Comparison of ENCODE assay signal across 8 cellular contexts in genomic region chr2:218648473-218649100, GRCh38. TPM values are rescaled to one million over a fixed set of nuclear protein-coding genes. Genes with fewer than 3 reads are reported as not detected.
DNase-seq lines count a peak whose midpoint lies in the region; ATAC-seq and TF ChIP-seq lines count a peak whose summit lies in the region.

No MANE protein-coding gene starts in this region.

- DNase-seq in NCI-H524 (lab: John Stamatoyannopoulos, UW): peak; percentile 25 to 61
- DNase-seq in NCI-H524 treated with DMSO at 0.1 percent for 48 hours (lab: John Stamatoyannopoulos, UW): no peak
- peak; percentile 14 to 27 for DNase-seq in Kasumi-1 (lab: John Stamatoyannopoulos, UW)
- peak; percentile 20 for DNase-seq in T follicular helper cell (ENCODE audit: low read depth)
- DNase-seq in astrocyte of the spinal cord (ENCODE audit: low read depth, low spot score): peak; percentile 63
- DNase-seq in iPS DF 4.7 (ENCODE audit: extremely low read depth, low spot score): peak; percentile 30
- DNase-seq in spleen: no peak

- TF ChIP-seq POLR2A in spleen (IDR thresholded peaks at IDR 0.05): no peak

- H3K4me3 ChIP-seq in astrocyte of the spinal cord (ENCODE audit: low read depth, low read length): no peak overlapping the region
- H3K4me3 ChIP-seq in spleen: no peak overlapping the region

- intact Hi-C loops in spleen (cut with DNase I; ENCODE audit: low total_unique reads): no loop called here

- ATAC-seq in GM21786 (IDR thresholded peaks at IDR 0.05; ENCODE audit: unreplicated experiment): no peak

- H3K36me3 ChIP-seq in spleen: peaks cover 8 to 100% (median 91%) of the 10 kb centered on the region in 6 donors

- no peak overlapping the region for H3K27ac ChIP-seq in spleen

- peak; percentile 92 for TF ChIP-seq CTCF in astrocyte of the spinal cord (IDR thresholded peaks at IDR 0.05; ENCODE audit: low read depth, low read length)
- TF ChIP-seq CTCF in spleen (IDR thresholded peaks at IDR 0.05 in 8 of 11, conservative IDR thresholded peaks at IDR 0.05 in 3 of 11): peak; percentile 50 to 85 (median 74)

- peaks cover 0 to 12% (median 5%) of the 10 kb centered on the region in 6 donors for H3K4me1 ChIP-seq in spleen

- H3K9me3 ChIP-seq in spleen: no peaks in the 10 kb centered on the region

- in situ Hi-C loops in astrocyte of the spinal cord (cut with HindIII; ENCODE audit: low sequenced_read_pairs): no loop called here

- 56 to 79% (median 78%) methylated on average over 6 to 14 of the region's 14 CpGs for WGBS in spleen, 5 donors

- H3K27me3 ChIP-seq in spleen (replicated peaks in 1 of 7): no peaks in the 10 kb centered on the region

RNA-seq across cellular contexts. Expression of gene ZNF142, which starts 10.8 kb away (rescaled TPM):
- 10 to 100 TPM; 27.7 to 33.0 (median 31.6) TPM for total RNA-seq in spleen
- polyA plus RNA-seq in spleen: 1 to 10 TPM; 2.9 to 8.0 (median 4.4) TPM

RNA-seq across cellular contexts. Expression of gene BCS1L, which starts 10.9 kb away (rescaled TPM):
- total RNA-seq in spleen: 10 to 100 TPM; 16.4 to 39.4 (median 29.5) TPM
- 10 to 100 TPM; 39.1 to 47.3 (median 40.2) TPM for polyA plus RNA-seq in spleen

RNA-seq across cellular contexts. Expression of gene RNF25, which starts 23.2 kb away (rescaled TPM):
- 10 to 100 TPM; 15.9 to 25.9 (median 20.8) TPM for total RNA-seq in spleen
- 10 to 100 TPM; 25.1 to 27.1 (median 26.3) TPM for polyA plus RNA-seq in spleen

RNA-seq across cellular contexts. Expression of gene STK36, which starts 23.3 kb away (rescaled TPM):
- 10 to 100 TPM; 18.7 to 46.8 (median 27.9) TPM for total RNA-seq in spleen
- polyA plus RNA-seq in spleen: 10 to 100 TPM; 10.7 to 18.6 (median 16.8) TPM

RNA-seq across cellular contexts. Expression of gene PLCD4, which starts 40.9 kb away (rescaled TPM):
- under 1 TPM; 0.13 to 0.92 (median 0.64) TPM for total RNA-seq in spleen
- under 1 TPM; 0.19 to 0.26 (median 0.23) TPM for polyA plus RNA-seq in spleen

Comparison
In these comparisons a context has a peak if more than half of its experiments do, and no peak if none do; other contexts are left out.
1. DNase-seq: peak in NCI-H524 (2 of 2), Kasumi-1 (2 of 2), T follicular helper cell (single experiment), astrocyte of the spinal cord (single experiment) and iPS DF 4.7 (single experiment); none in NCI-H524 treated with DMSO at 0.1 percent for 48 hours (single experiment) and spleen (single experiment).